ENCODE assay signal across 8 cellular contexts in the genomic region with DNA sequence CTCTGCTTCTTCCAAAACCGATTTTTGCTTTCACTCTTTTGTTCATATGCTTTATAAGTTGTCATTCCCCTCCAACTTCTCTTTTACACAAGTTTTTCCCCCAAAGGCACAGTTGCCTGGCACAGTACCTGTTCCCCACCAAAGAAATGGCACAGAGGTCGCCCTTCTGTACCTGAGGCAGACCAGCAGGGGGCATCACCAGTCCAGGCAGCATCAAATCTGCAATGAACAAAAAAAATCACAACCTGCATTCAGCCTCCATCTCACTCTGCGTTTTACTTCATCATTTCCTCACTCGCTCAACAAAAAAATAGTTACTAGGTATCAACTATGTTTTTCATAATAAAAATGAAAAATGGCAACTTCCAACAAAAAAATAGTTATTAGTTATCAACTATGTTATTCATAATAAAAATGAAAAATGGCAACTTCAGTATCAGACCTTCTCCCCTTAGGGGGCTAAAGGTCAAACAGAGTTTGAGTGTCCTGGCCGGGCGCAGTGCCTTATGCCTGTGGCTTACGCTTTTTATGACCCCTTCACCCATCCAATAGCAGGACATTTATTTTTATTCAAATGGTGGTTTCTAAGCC. TPM values are rescaled to one million over a fixed set of nuclear protein-coding genes. Genes with fewer than 3 reads are reported as not detected.
DNase-seq lines count a peak whose midpoint lies in the region; ATAC-seq and TF ChIP-seq lines count a peak whose summit lies in the region.

No MANE protein-coding gene starts in this region.

- H3K27me3 ChIP-seq in MG63: no peaks in the 10 kb centered on the region
- no peaks in the 10 kb centered on the region for H3K27me3 ChIP-seq in ovary

- TF ChIP-seq POLR2A in ovary (IDR thresholded peaks at IDR 0.05): no peak

- H3K9me3 ChIP-seq in MG63 (no peaks in the 10 kb centered on the region), ovary (no peaks in the 10 kb centered on the region)

- peak; percentile 63 for DNase-seq in GM03348 (ENCODE audit: low spot score)
- DNase-seq in MG63: peak; percentile 43
- peak; percentile 46 for DNase-seq in central memory CD4-positive, alpha-beta T cell
- DNase-seq in hippocampal formation (lab: John Stamatoyannopoulos, UW): no peak
- no peak for DNase-seq in ovary

- 72 to 78% (median 73%) methylated on average over 7 of the region's 7 CpGs for WGBS in ovary, 3 donors

- no peak overlapping the region for H3K27ac ChIP-seq in VCaP
- H3K27ac ChIP-seq in ovary: no peak overlapping the region

- TF ChIP-seq CTCF in VCaP (conservative IDR thresholded peaks at IDR 0.05) (peak; percentile 82), nephron (IDR thresholded peaks at IDR 0.05; ENCODE audit: unreplicated experiment in 3 of 3) (peak; percentile 59 to 64 (median 63)), ovary (IDR thresholded peaks at IDR 0.05) (no peak)

- no peak overlapping the region for H3K27ac Mint-ChIP-seq in nephron

- peaks cover 38% of the 10 kb centered on the region for H3K36me3 Mint-ChIP-seq in nephron (ENCODE audit: low read depth)

- no peak for ATAC-seq in HG03354 (IDR thresholded peaks at IDR 0.05; ENCODE audit: poor library complexity, severe bottlenecking, unreplicated experiment)

- no peaks in the 10 kb centered on the region for H3K27me3 Mint-ChIP-seq in nephron (ENCODE audit: low read depth)

- TF ChIP-seq EP300 in ovary (IDR thresholded peaks at IDR 0.05): no peak

- H3K4me1 Mint-ChIP-seq in nephron: peaks cover 22% of the 10 kb centered on the region

- no peak overlapping the region for H3K4me3 Mint-ChIP-seq in nephron

- H3K36me3 ChIP-seq in MG63: peaks cover 57% of the 10 kb centered on the region
- no peaks in the 10 kb centered on the region for H3K36me3 ChIP-seq in ovary

- no peaks in the 10 kb centered on the region for H3K9me3 Mint-ChIP-seq in nephron

- H3K4me1 ChIP-seq in ovary (ENCODE audit: insufficient read depth): peaks cover 2% of the 10 kb centered on the region

- H3K4me3 ChIP-seq in MG63 (no peak overlapping the region), ovary (no peak overlapping the region)

- intact Hi-C loops in ovary (cut with DNase I): no loop called here

RNA-seq across cellular contexts. Expression of a gene that starts 4.1 kb away (rescaled TPM):
- total RNA-seq in MG63 (2014; rRNA removed; shearing (Covaris generic); ENCODE audit: low replicate concordance): 72.1 and 75.8 TPM in 2 replicates
- 10 to 100 TPM; 46.4 to 72.8 (median 53.5) TPM for total RNA-seq in ovary
- polyA plus RNA-seq in ovary: 10 to 100 TPM; 63.4 to 90.0 TPM

RNA-seq across cellular contexts. Expression of a gene that starts 27.1 kb away (rescaled TPM):
- 19.3 and 20.2 TPM in 2 replicates for total RNA-seq in MG63 (2014; rRNA removed; shearing (Covaris generic); ENCODE audit: low replicate concordance)
- 10 to 100 TPM in 4 of 7 donors, 1 to 10 TPM in 3; 5.5 to 15.0 (median 10.1) TPM for total RNA-seq in ovary
- polyA plus RNA-seq in ovary: 10 to 100 TPM in 1 of 2 donors, 1 to 10 TPM in 1; 5.6 to 16.2 TPM

Comparison
In these comparisons a context has a peak if more than half of its experiments do, and no peak if none do; other contexts are left out.
1. DNase-seq: peak in GM03348 (single experiment), MG63 (single experiment) and central memory CD4-positive, alpha-beta T cell (single experiment); none in hippocampal formation (0 of 2) and ovary (0 of 5).
2. CTCF ChIP-seq: peak in VCaP (single experiment) and nephron (3 of 3); none in ovary (0 of 3).